In genomic region chr14:76812422-76813383, GRCh38 we compare ENCODE assay signal across 1 cellular context.
TF ChIP-seq lines count a peak whose summit lies in the region.

ANGEL1 (minus strand) TSS chr14:76812882; CDS start chr14:76812827, 55 bp downstream.

TF ChIP-seq in GM12878, 131 proteins besides CTCF, POLR2A, EP300 and RAD21 (continued from another document and continues in another):
- TF ChIP-seq NR2C2 (IDR thresholded peaks at IDR 0.05; ENCODE audit: borderline replicate concordance, control insufficient read depth, insufficient read length, low read depth) (no peak), MEF2B (IDR thresholded peaks at IDR 0.05; ENCODE audit: partially characterized antibody, poor library complexity, severe bottlenecking) (peak; percentile 77), CHD1 (IDR thresholded peaks at IDR 0.05; ENCODE audit: low read depth, low read length) (no peak), ATF2 (IDR thresholded peaks at IDR 0.05; ENCODE audit: low read length) (no peak), ZBTB4 (CRISPR knock-in tag; IDR thresholded peaks at IDR 0.05) (no peak), CHD2 (IDR thresholded peaks at IDR 0.05; ENCODE audit: borderline replicate concordance, low read depth, low read length) (no peak), DPF2 (IDR thresholded peaks at IDR 0.05) (peak; percentile 83; the same call in 1 of the 2 replicates), BMI1 (IDR thresholded peaks at IDR 0.05; ENCODE audit: borderline replicate concordance) (peak; percentile 99), ZNF622 (IDR thresholded peaks at IDR 0.05) (no peak), ZBTB33 (IDR thresholded peaks at IDR 0.05) (no peak), GABPA (IDR thresholded peaks at IDR 0.05; ENCODE audit: low read depth) (0 out of 2 replicates have a peak, but pooled peaks have one; percentile 58), SMAD5 (IDR thresholded peaks at IDR 0.05; ENCODE audit: low read depth) (peak; percentile 60; the same call in 1 of the 2 replicates), NFYA (IDR thresholded peaks at IDR 0.05; ENCODE audit: borderline replicate concordance, low read depth, low read length) (no peak), EZH2 (IDR thresholded peaks at IDR 0.05; ENCODE audit: borderline replicate concordance, control insufficient read depth, low read depth, low read length) (no peak), MYB (IDR thresholded peaks at IDR 0.05; ENCODE audit: borderline replicate concordance, low read depth, low read length) (no peak), CHD4 (IDR thresholded peaks at IDR 0.05) (no peak), MAX (IDR thresholded peaks at IDR 0.05; ENCODE audit: low read depth, low read length) (peak; percentile 97), ZNF274 (IDR thresholded peaks at IDR 0.05; ENCODE audit: insufficient read depth, insufficient read length) (no peak), RUNX3 (IDR thresholded peaks at IDR 0.05; ENCODE audit: low read length) (peak; percentile 66), IRF3 (IDR thresholded peaks at IDR 0.05) (0 out of 2 replicates have a peak, but pooled peaks have one; percentile 41), SIX5 (IDR thresholded peaks at IDR 0.05; ENCODE audit: low read depth, low read length, severe bottlenecking) (peak; percentile 50), RCOR1 (conservative IDR thresholded peaks at IDR 0.05; ENCODE audit: low read depth, low read length) (peak; percentile 91; the same call in 1 of the 2 replicates), CREM (IDR thresholded peaks at IDR 0.05; ENCODE audit: low read depth) (peak; percentile 83), MTA2 (IDR thresholded peaks at IDR 0.05; ENCODE audit: low read depth) (no peak), PRDM15 (CRISPR knock-in tag; IDR thresholded peaks at IDR 0.05) (no peak), TBL1XR1 (IDR thresholded peaks at IDR 0.05; ENCODE audit: low read depth, low read length) (peak; percentile 45; the same call in 1 of the 2 replicates), ZNF207 (IDR thresholded peaks at IDR 0.05; ENCODE audit: borderline replicate concordance) (peak; percentile 51; the same call in 1 of the 2 replicates), EGR1 (IDR thresholded peaks at IDR 0.05; ENCODE audit: borderline replicate concordance in 1 of 2, low read depth in 2 of 2, low read length in 2 of 2) (peak; percentile 70 to 95), ZSCAN29 (IDR thresholded peaks at IDR 0.05) (no peak), NBN (IDR thresholded peaks at IDR 0.05) (no peak), CBX5 (IDR thresholded peaks at IDR 0.05; ENCODE audit: low read depth) (peak; percentile 72; the same call in 1 of the 2 replicates), POLR2AphosphoS5 (IDR thresholded peaks at IDR 0.05; ENCODE audit: low read length) (peak; percentile 80), FOXM1 (IDR thresholded peaks at IDR 0.05; ENCODE audit: low read depth, low read length) (no peak), SPI1 (IDR thresholded peaks at IDR 0.05; ENCODE audit: borderline replicate concordance, insufficient read depth, low read depth, low read length) (0 out of 2 replicates have a peak, but pooled peaks have one; percentile 30), BHLHE40 (IDR thresholded peaks at IDR 0.05; ENCODE audit: borderline replicate concordance in 1 of 2, low read depth in 2 of 2, low read length in 1 of 2) (peak; percentile 62 to 85; a peak in 3 of 4 replicates), BCLAF1 (IDR thresholded peaks at IDR 0.05) (no peak), KAT2A (conservative IDR thresholded peaks at IDR 0.05; ENCODE audit: control insufficient read depth, low read depth, low read length) (no peak), USF1 (IDR thresholded peaks at IDR 0.05; ENCODE audit: borderline replicate concordance, extremely low read length, insufficient read depth, low read depth, low read length) (peak; percentile 97), IKZF1 (conservative IDR thresholded peaks at IDR 0.05) (peak; percentile 84), BCL11A (IDR thresholded peaks at IDR 0.05; ENCODE audit: low read depth, low read length) (no peak)
- TF ChIP-seq, protein P1, sequence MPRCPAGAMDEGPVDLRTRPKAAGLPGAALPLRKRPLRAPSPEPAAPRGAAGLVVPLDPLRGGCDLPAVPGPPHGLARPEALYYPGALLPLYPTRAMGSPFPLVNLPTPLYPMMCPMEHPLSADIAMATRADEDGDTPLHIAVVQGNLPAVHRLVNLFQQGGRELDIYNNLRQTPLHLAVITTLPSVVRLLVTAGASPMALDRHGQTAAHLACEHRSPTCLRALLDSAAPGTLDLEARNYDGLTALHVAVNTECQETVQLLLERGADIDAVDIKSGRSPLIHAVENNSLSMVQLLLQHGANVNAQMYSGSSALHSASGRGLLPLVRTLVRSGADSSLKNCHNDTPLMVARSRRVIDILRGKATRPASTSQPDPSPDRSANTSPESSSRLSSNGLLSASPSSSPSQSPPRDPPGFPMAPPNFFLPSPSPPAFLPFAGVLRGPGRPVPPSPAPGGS (IDR thresholded peaks at IDR 0.05; ENCODE audit: borderline replicate concordance, insufficient read depth, low read depth, low read length, poor library complexity, severe bottlenecking): no peak
- TF ChIP-seq, protein P2, sequence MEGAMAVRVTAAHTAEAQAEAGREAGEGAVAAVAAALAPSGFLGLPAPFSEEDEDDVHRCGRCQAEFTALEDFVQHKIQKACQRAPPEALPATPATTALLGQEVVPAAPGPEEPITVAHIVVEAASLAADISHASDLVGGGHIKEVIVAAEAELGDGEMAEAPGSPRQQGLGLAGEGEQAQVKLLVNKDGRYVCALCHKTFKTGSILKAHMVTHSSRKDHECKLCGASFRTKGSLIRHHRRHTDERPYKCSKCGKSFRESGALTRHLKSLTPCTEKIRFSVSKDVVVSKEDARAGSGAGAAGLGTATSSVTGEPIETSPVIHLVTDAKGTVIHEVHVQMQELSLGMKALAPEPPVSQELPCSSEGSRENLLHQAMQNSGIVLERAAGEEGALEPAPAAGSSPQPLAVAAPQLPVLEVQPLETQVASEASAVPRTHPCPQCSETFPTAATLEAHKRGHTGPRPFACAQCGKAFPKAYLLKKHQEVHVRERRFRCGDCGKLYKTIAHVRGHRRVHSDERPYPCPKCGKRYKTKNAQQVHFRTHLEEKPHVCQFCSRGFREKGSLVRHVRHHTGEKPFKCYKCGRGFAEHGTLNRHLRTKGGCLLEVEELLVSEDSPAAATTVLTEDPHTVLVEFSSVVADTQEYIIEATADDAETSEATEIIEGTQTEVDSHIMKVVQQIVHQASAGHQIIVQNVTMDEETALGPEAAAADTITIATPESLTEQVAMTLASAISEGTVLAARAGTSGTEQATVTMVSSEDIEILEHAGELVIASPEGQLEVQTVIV (IDR thresholded peaks at IDR 0.05; ENCODE audit: borderline replicate concordance, partially characterized antibody): no peak
